In the genomic region with DNA sequence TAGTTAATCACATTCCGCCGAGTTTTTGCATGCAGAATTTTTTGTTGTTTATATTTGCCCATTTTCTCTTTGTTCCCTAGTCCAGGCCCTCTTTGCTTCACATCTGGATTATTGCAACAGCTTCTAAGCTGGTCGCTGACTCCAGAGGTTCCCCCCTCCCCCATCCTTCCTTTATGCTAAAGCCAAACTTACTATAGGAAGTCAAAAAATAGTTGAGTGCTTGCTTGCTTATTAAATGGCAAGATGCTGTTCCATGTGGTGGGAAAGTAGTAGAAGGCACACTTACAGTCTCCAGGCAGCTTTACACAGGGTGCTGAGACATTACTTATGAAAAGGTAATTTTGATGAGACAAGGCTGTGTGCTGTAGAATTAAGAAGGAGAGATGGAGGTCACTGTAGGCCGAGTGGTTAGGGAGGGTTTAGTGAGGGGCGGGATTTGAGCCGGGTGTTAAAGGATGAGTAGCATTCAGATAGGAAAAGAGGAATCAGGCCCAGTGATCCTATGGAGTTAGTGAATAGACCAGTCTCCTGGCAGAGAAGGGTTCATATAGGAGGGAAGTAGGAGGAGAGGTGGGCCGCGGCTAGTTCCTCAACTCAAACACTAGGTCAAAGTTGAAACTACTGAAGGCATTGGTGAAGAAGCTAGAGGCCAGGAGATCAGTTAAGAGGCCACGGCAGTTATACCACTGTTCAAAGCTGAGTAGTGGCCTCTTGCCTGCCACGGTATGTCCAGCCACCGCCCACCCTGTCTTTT, we compare ENCODE assay signal across 1 cellular context.
TF ChIP-seq lines count a peak whose summit lies in the region.

No MANE protein-coding gene starts in this region.

TF ChIP-seq in H1, 55 proteins besides CTCF, POLR2A, EP300 and RAD21:
- TF ChIP-seq SAP30 (IDR thresholded peaks at IDR 0.05; ENCODE audit: insufficient read depth, insufficient replicate concordance, low read length) (peak; percentile 18), SIX5 (IDR thresholded peaks at IDR 0.05; ENCODE audit: low read depth, low read length) (no peak)
